Comparison of ENCODE assay signal across 8 cellular contexts in the genomic region with DNA sequence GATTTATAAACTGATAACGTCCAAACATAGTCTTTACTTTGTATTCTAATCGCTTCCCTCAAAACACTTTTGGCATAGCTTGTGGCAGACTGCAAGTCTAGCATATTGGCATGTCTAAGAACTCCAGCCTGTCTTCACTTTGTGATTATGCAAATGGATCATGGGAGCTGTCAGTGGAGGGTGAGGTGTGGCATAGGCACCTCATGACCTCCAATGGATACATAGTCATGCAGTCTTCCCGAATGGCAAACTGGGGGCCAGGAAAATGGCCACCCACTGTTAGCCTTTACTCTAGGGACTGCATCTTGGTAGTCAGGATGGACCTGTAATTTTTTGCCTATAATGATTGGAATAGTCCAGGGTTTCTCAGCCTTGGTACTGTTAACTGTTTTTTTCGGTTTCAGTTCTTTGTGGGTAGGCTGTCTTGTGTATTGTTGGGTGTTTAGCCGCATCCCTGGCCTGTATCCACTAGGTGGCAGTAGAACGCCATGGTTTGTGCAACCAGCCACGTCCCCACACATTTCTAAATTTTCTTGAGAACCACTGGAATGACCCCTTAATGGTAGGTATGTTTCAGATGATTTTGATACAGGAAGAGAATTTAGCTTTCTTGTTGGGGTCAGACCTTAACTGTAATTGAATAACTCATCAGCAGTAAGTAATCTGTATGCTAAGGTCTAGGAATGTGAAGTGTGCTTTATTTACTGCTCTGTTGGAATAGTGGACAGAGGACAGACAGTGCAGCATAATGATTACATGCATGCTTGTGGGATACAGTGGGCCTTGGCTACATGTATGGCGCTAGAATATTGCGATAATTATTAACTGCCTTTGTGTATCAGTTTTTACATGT. TPM values are rescaled to one million over a fixed set of nuclear protein-coding genes. Genes with fewer than 3 reads are reported as not detected.
A peak's percentile ranks its signal among the peaks of the same experiment; 100 is the strongest.
DNase-seq lines count a peak whose midpoint lies in the region; ATAC-seq and TF ChIP-seq lines count a peak whose summit lies in the region.

No MANE protein-coding gene starts in this region.

- H2AFZ ChIP-seq in KMS-11 (ENCODE audit: low read depth): peak overlapping the region; percentile 9

- TF ChIP-seq CTCF in KMS-11 (conservative IDR thresholded peaks at IDR 0.05; ENCODE audit: low read depth, low read length) (peak; percentile 96), psoas muscle (IDR thresholded peaks at IDR 0.05) (peak; percentile 89), uterus (IDR thresholded peaks at IDR 0.05) (peak; percentile 81 to 92 (median 88))

- no peak overlapping the region for H3K9ac ChIP-seq in KMS-11

- peak overlapping the region; percentile 18 for H3K4me2 ChIP-seq in KMS-11

- H3K4me3 ChIP-seq in KMS-11 (IDR thresholded peaks at IDR 0.05; ENCODE audit: insufficient read depth, low read depth, low read length): no peak overlapping the region
- no peak overlapping the region for H3K4me3 ChIP-seq in psoas muscle
- no peak overlapping the region for H3K4me3 ChIP-seq in uterus

- TF ChIP-seq POLR2A in uterus (IDR thresholded peaks at IDR 0.05): no peak

- peaks cover 15% of the 10 kb centered on the region for H3K4me1 ChIP-seq in KMS-11 (ENCODE audit: low read depth, poor library complexity, severe bottlenecking)
- H3K4me1 ChIP-seq in psoas muscle: peaks cover 23% of the 10 kb centered on the region
- no peaks in the 10 kb centered on the region for H3K4me1 ChIP-seq in uterus

- 40 to 43% (median 41%) methylated on average over 9 of the region's 9 CpGs for WGBS in psoas muscle, 3 donors

- ATAC-seq in GM21786 (IDR thresholded peaks at IDR 0.05; ENCODE audit: unreplicated experiment) (peak; percentile 83), psoas muscle (peak; percentile 68 to 82 (median 70))

- DNase-seq in GDM1 (lab: John Stamatoyannopoulos, UW) (peak; percentile 49), SW 1271 (lab: John Stamatoyannopoulos, UW) (peak; percentile 19 to 67), cardiac septum (ENCODE audit: low spot score) (peak; percentile 89), psoas muscle (peak; percentile 59 to 76), uterus (peak; percentile 72 to 78)
- DNase-seq in activated naive CD8-positive, alpha-beta T cell treated with anti-CD3 and anti-CD28 coated beads, Interleukin-2, amount 50 U/mL, for 16 hours (ENCODE audit: low read depth, low spot score): peak; percentile 73

- no peaks in the 10 kb centered on the region for H3K79me2 ChIP-seq in KMS-11 (ENCODE audit: insufficient read depth, low read depth)

- H3K9me3 ChIP-seq in psoas muscle: no peaks in the 10 kb centered on the region
- H3K9me3 ChIP-seq in uterus: no peaks in the 10 kb centered on the region

- intact Hi-C loops in cardiac septum (cut with DNase I): loop anchor here (1.0 to 10.0 kb wide), 5 partner anchors 56 to 690 kb away; no protein-coding TSS in a partner anchor
- intact Hi-C loops in psoas muscle (cut with DNase I): loop anchor here (1.0 to 5.0 kb wide), 5 partner anchors 55 to 100 kb away; a partner anchor contains a TSS
- intact Hi-C loops in uterus (cut with DNase I; ENCODE audit: low total_unique reads): loop anchor here (10.0 kb wide), 1 partner anchor 57 kb away; no protein-coding TSS in a partner anchor

- H3K27ac ChIP-seq in KMS-11 (no peak overlapping the region), psoas muscle (peak overlapping the region; percentile 68), uterus (peak overlapping the region in 1 of 2 donors; percentile 20)

- no peaks in the 10 kb centered on the region for H4K20me1 ChIP-seq in KMS-11 (ENCODE audit: insufficient read depth)

- no peaks in the 10 kb centered on the region for H3K27me3 ChIP-seq in KMS-11 (ENCODE audit: insufficient read depth, low read depth)
- no peaks in the 10 kb centered on the region for H3K27me3 ChIP-seq in psoas muscle (ENCODE audit: insufficient read depth in 3 of 3, low read length in 2 of 3)
- H3K27me3 ChIP-seq in uterus: no peaks in the 10 kb centered on the region

- H3K36me3 ChIP-seq in KMS-11 (ENCODE audit: insufficient read depth): no peaks in the 10 kb centered on the region
- no peaks in the 10 kb centered on the region for H3K36me3 ChIP-seq in psoas muscle (ENCODE audit: insufficient read depth in 1 of 2, low read depth in 1 of 2)
- H3K36me3 ChIP-seq in uterus: no peaks in the 10 kb centered on the region

RNA-seq across cellular contexts. Expression of a gene that starts 24.6 kb away (rescaled TPM):
- total RNA-seq in cardiac septum: 0.32 TPM
- total RNA-seq in psoas muscle: under 1 TPM in 2 of 4 donors, not detected in 2; 0.13 to 0.27 TPM
- polyA plus RNA-seq in psoas muscle: under 1 TPM in 2 of 3 donors, not detected in 1; 0.05 to 0.10 TPM
- total RNA-seq in uterus: under 1 TPM in 2 of 4 donors, not detected in 2; 0.34 to 0.48 TPM

RNA-seq across cellular contexts. Expression of a gene that starts 50.7 kb away (rescaled TPM):
- total RNA-seq in cardiac septum: 1.6 TPM
- 1 to 10 TPM; 1.2 to 1.9 (median 1.7) TPM for total RNA-seq in psoas muscle
- 1 to 10 TPM in 1 of 3 donors, under 1 TPM in 2; 0.55 to 1.2 (median 0.96) TPM for polyA plus RNA-seq in psoas muscle
- 1 to 10 TPM in 1 of 4 donors, under 1 TPM in 3; 0.51 to 2.6 (median 0.61) TPM for total RNA-seq in uterus
